22 cellular contexts compared by ENCODE assay signal in genomic region chr5:80249876-80250275, GRCh38. TPM values are rescaled to one million over a fixed set of nuclear protein-coding genes. Genes with fewer than 3 reads are reported as not detected.
DNase-seq lines count a peak whose midpoint lies in the region; ATAC-seq and TF ChIP-seq lines count a peak whose summit lies in the region.
"Had no signal": no experiment of that assay in that cellular context is flagged by ENCODE, and none has a peak within 500 bp of the region (broad histone marks: within the 10 kb centered on the region; RNA-seq: fewer than 3 reads in every experiment).

No MANE protein-coding gene starts in this region.

- no peaks in the 10 kb centered on the region for H3K9me3 ChIP-seq in CD4-positive, CD25-positive, alpha-beta regulatory T cell (ENCODE audit: control insufficient read depth in 2 of 2, low read length in 2 of 2)
- H3K9me3 ChIP-seq: prostate gland, testis had no signal

- H3K27ac Mint-ChIP-seq in CD4-positive, CD25-positive, alpha-beta regulatory T cell, result peak overlapping the region in 2 of 3 donors; percentile 17 to 30
- H3K27ac Mint-ChIP-seq in activated T-helper 17 cell treated with anti-CD3 and anti-CD28 coated beads, Interleukin-2, amount 50 U/mL, for 72 hours, result peak overlapping the region; percentile 81
- H3K27ac Mint-ChIP-seq in mesothelial cell of epicardium, result peak overlapping the region; percentile 58
- H3K27ac Mint-ChIP-seq: natural killer cell had no signal

- no peak for ATAC-seq in CD4-positive, CD25-positive, alpha-beta regulatory T cell (ENCODE audit: low read depth in 2 of 2)
- ATAC-seq in activated T-helper 17 cell treated with anti-CD3 and anti-CD28 coated beads, Interleukin-2, amount 50 U/mL, for 72 hours (replicated peaks), result no peak
- ATAC-seq: effector memory CD8-positive, alpha-beta T cell; natural killer cell; Right ventricle myocardium inferior had no signal

- no peaks in the 10 kb centered on the region for H3K27me3 ChIP-seq in CD4-positive, CD25-positive, alpha-beta regulatory T cell (ENCODE audit: control insufficient read depth, insufficient read depth, low read length)
- H3K27me3 ChIP-seq: testis had no signal

- H3K4me3 Mint-ChIP-seq in CD4-positive, CD25-positive, alpha-beta regulatory T cell, result peak overlapping the region in 2 of 4 donors; percentile 62 to 82
- H3K4me3 Mint-ChIP-seq in activated T-helper 17 cell treated with anti-CD3 and anti-CD28 coated beads, Interleukin-2, amount 50 U/mL, for 72 hours, result peak overlapping the region; percentile 93
- H3K4me3 Mint-ChIP-seq in mesothelial cell of epicardium, result no peak overlapping the region
- H3K4me3 Mint-ChIP-seq: central memory CD8-positive, alpha-beta T cell; natural killer cell had no signal

- no peak for TF ChIP-seq CTCF in mesothelial cell of epicardium (IDR thresholded peaks at IDR 0.05; ENCODE audit: unreplicated experiment)

- H3K4me1 Mint-ChIP-seq in CD4-positive, CD25-positive, alpha-beta regulatory T cell, result peaks cover 40 to 93% (median 79%) of the 10 kb centered on the region in 4 donors
- peaks cover 66% of the 10 kb centered on the region for H3K4me1 Mint-ChIP-seq in activated T-helper 17 cell treated with anti-CD3 and anti-CD28 coated beads, Interleukin-2, amount 50 U/mL, for 72 hours
- peaks cover 76% of the 10 kb centered on the region for H3K4me1 Mint-ChIP-seq in mesothelial cell of epicardium

- H3K36me3 Mint-ChIP-seq in CD4-positive, CD25-positive, alpha-beta regulatory T cell, result peaks cover 28% of the 10 kb centered on the region
- H3K36me3 Mint-ChIP-seq in activated T-helper 17 cell treated with anti-CD3 and anti-CD28 coated beads, Interleukin-2, amount 50 U/mL, for 72 hours (ENCODE audit: low read depth), result peaks cover 87% of the 10 kb centered on the region
- peaks cover 2% of the 10 kb centered on the region for H3K36me3 Mint-ChIP-seq in mesothelial cell of epicardium
- H3K36me3 Mint-ChIP-seq: natural killer cell had no signal

- H3K36me3 ChIP-seq in CD4-positive, CD25-positive, alpha-beta regulatory T cell (ENCODE audit: control insufficient read depth, insufficient read depth, low read length), result no peaks in the 10 kb centered on the region
- H3K36me3 ChIP-seq: prostate gland had no signal

- H3K27me3 Mint-ChIP-seq in CD4-positive, CD25-positive, alpha-beta regulatory T cell, result no peaks in the 10 kb centered on the region
- no peaks in the 10 kb centered on the region for H3K27me3 Mint-ChIP-seq in activated T-helper 17 cell treated with anti-CD3 and anti-CD28 coated beads, Interleukin-2, amount 50 U/mL, for 72 hours
- no peaks in the 10 kb centered on the region for H3K27me3 Mint-ChIP-seq in mesothelial cell of epicardium (ENCODE audit: low read depth)
- H3K27me3 Mint-ChIP-seq: central memory CD8-positive, alpha-beta T cell; effector memory CD8-positive, alpha-beta T cell had no signal

- no peak overlapping the region for H3K4me3 ChIP-seq in CD4-positive, CD25-positive, alpha-beta regulatory T cell (ENCODE audit: low read depth, low read length)
- H3K4me3 ChIP-seq: lung, prostate gland, skin epidermis, testis had no signal

- H3K27ac ChIP-seq in CD4-positive, CD25-positive, alpha-beta regulatory T cell (ENCODE audit: insufficient read depth, low read length, poor library complexity, severe bottlenecking), result peak overlapping the region; percentile 7
- H3K27ac ChIP-seq: skin epidermis had no signal

- peaks cover 0 to under 1% (median 0%) of the 10 kb centered on the region in 7 donors for H3K9me3 Mint-ChIP-seq in CD4-positive, CD25-positive, alpha-beta regulatory T cell
- H3K9me3 Mint-ChIP-seq in activated T-helper 17 cell treated with anti-CD3 and anti-CD28 coated beads, Interleukin-2, amount 50 U/mL, for 72 hours, result peaks cover 3% of the 10 kb centered on the region
- peaks cover 2% of the 10 kb centered on the region for H3K9me3 Mint-ChIP-seq in mesothelial cell of epicardium
- H3K9me3 Mint-ChIP-seq: central memory CD8-positive, alpha-beta T cell; effector memory CD8-positive, alpha-beta T cell; natural killer cell had no signal

- DNase-seq in CD4-positive, CD25-positive, alpha-beta regulatory T cell, result no peak
- peak; percentile 6 for DNase-seq in COR-L47 (lab: John Stamatoyannopoulos, UW)
- DNase-seq in mesothelial cell of epicardium (ENCODE audit: low spot score in 2 of 2, unreplicated experiment in 2 of 2), result no peak
- DNase-seq in SW 1271 (lab: John Stamatoyannopoulos, UW), result no peak
- DNase-seq in NCI-H526 (lab: John Stamatoyannopoulos, UW), result no peak
- no peak for DNase-seq in DMS53 treated with DMSO at 0.1 percent for 48 hours (lab: John Stamatoyannopoulos, UW; ENCODE audit: unreplicated experiment)
- DNase-seq: activated CD4-positive, CD25-positive, alpha-beta regulatory T cell treated with anti-CD3 and anti-CD28 coated beads, Interleukin-2, amount 50 U/mL, for 72 hours; amygdala; C1 segment of cervical spinal cord; effector memory CD8-positive, alpha-beta T cell; KG1; natural killer cell; NCI-H1092; NCI-H2171; stimulated activated CD4-positive, alpha-beta T cell treated with anti-CD3 and anti-CD28 coated beads, Interleukin-4, amount 100 ng/mL, for 1 hour; testis had no signal

- peaks cover 70% of the 10 kb centered on the region for H3K4me1 ChIP-seq in CD4-positive, CD25-positive, alpha-beta regulatory T cell (ENCODE audit: control insufficient read depth, insufficient read depth, low read length, poor library complexity, severe bottlenecking)

RNA-seq across cellular contexts. Expression of gene SERINC5, which starts 6.0 kb away (rescaled TPM):
- 80.3 TPM for total RNA-seq in CD4-positive, CD25-positive, alpha-beta regulatory T cell
- 10 to 100 TPM; 12.7 to 21.5 (median 14.9) TPM for polyA plus RNA-seq in CD4-positive, CD25-positive, alpha-beta regulatory T cell
- 10 to 100 TPM; 50.7 to 76.7 TPM for total RNA-seq in activated T-helper 17 cell treated with anti-CD3 and anti-CD28 coated beads, Interleukin-2, amount 50 U/mL, for 72 hours
- total RNA-seq in mesothelial cell of epicardium, result 87.6 to 91.0 TPM (median 89.5 TPM) in 3 replicates

Comparison
In these comparisons a context has a peak if more than half of its experiments do, and no peak if none do; other contexts are left out.
1. H3K27ac Mint-ChIP-seq: peak in every context shown above with its lines; median percentile 81 in activated T-helper 17 cell treated with anti-CD3 and anti-CD28 coated beads, Interleukin-2, amount 50 U/mL, for 72 hours; 58 in mesothelial cell of epicardium; 24 in CD4-positive, CD25-positive, alpha-beta regulatory T cell.